Comparison of ENCODE assay signal across 26 cellular contexts in the genomic region with DNA sequence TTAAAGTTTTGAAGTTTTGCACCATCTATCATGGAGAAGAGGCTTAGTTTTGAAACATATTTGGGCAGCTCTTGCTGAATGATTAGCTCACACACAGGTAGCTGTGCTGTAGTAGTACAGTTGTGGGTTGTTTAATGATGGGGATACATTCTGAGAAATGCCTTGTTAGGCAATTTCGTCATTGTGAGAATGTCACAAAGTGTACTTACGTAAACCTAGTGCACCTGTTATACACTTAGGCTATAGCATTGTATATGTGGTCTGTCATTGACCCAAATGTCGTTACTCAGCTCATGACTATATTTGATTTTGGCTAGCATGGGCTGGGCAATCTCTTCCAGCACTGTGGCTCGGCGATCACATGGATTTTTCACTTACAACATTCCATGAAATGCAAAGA.
DNase-seq lines count a peak whose midpoint lies in the region; ATAC-seq, FAIRE-seq and TF ChIP-seq lines count a peak whose summit lies in the region.
"Had no signal": no experiment of that assay in that cellular context is flagged by ENCODE, and none has a peak within 500 bp of the region (broad histone marks: within the 10 kb centered on the region; RNA-seq: fewer than 3 reads in every experiment).

No MANE protein-coding gene starts in this region.

- 0 out of 3 replicates have a peak, but pooled peaks cover 7% of the 10 kb centered on the region for H3K4me1 ChIP-seq in A549
- H3K4me1 ChIP-seq in IMR-90 (ENCODE audit: control insufficient read depth, insufficient read depth, low read length) = peaks cover 5% of the 10 kb centered on the region; the same call in 1 of the 2 replicates
- peaks cover 24% of the 10 kb centered on the region for H3K4me1 ChIP-seq in body of pancreas
- peaks cover 14% of the 10 kb centered on the region for H3K4me1 ChIP-seq in keratinocyte (ENCODE audit: control insufficient read depth, extremely low read depth, insufficient read depth, low read length)
- H3K4me1 ChIP-seq in effector memory CD4-positive, alpha-beta T cell (ENCODE audit: control insufficient read depth, insufficient read depth, low read length, poor library complexity, severe bottlenecking) = no peaks in the 10 kb centered on the region
- H3K4me1 ChIP-seq: BE2C; BLaER1 treated with 17β-estradiol and CSF1 and Interleukin-3, amounts not matched to agents 10 nM and 100 nM had no signal

- H4K8ac ChIP-seq in IMR-90 (ENCODE audit: low read depth in 2 of 2, low read length in 2 of 2) = no peak overlapping the region

- dilution Hi-C loops in IMR-90 (cut with HindIII; ENCODE audit: low sequenced_read_pairs, unreplicated experiment) = no loop called here
- dilution Hi-C loops in keratinocyte (cut with MboI; ENCODE audit: extremely low pct_ligation_motif_present, low sequenced_read_pairs) = no loop called here

- no peak overlapping the region for H2AK5ac ChIP-seq in IMR-90 (ENCODE audit: low read depth, low read length)

- BruUV-seq in IMR-90 (replicated peaks; lab: Mats Ljungman, UMichigan) = no TSS peak

- H3K27me3 ChIP-seq in IMR-90 (ENCODE audit: control insufficient read depth, insufficient read depth, low read length) (no peaks in the 10 kb centered on the region), body of pancreas (no peaks in the 10 kb centered on the region), keratinocyte (ENCODE audit: control insufficient read depth, extremely low read depth, insufficient read depth, low read length) (no peaks in the 10 kb centered on the region)
- no peaks in the 10 kb centered on the region for H3K27me3 ChIP-seq in effector memory CD4-positive, alpha-beta T cell (replicated peaks; ENCODE audit: control insufficient read depth, insufficient read depth, low read length, poor library complexity, severe bottlenecking)
- H3K27me3 ChIP-seq: BE2C; BLaER1 treated with 17β-estradiol and CSF1 and Interleukin-3, amounts not matched to agents 10 nM and 100 nM had no signal

- POLR2A ChIA-PET in A549 (lab: Yijun Ruan, JAX) (no interaction called here), IMR-90 (lab: Charles Lee; ENCODE audit: unreplicated experiment) (no interaction called here)

- H3K9me1 ChIP-seq in IMR-90 (ENCODE audit: insufficient read depth, low read length) (peaks cover 17% of the 10 kb centered on the region; the same call in 1 of the 2 replicates), keratinocyte (ENCODE audit: control insufficient read depth, extremely low read depth, insufficient read depth, low read length) (no peaks in the 10 kb centered on the region)

- no peak overlapping the region for H3K27ac Mint-ChIP-seq in natural killer cell treated with Interleukin-12 subunit alpha and Interleukin-12 subunit beta and Interleukin-15 and Interleukin-18, amount 100 ng/mL, for 72 hours
- H3K27ac Mint-ChIP-seq: CD14-positive monocyte; CD4-positive, alpha-beta T cell; CD8-positive, alpha-beta memory T cell had no signal

- CTCF ChIA-PET in A549 (lab: Yijun Ruan, JAX) = interaction anchor here (1.2 kb wide), 1 partner anchor 244 kb away, joined by 3 read pairs; no protein-coding TSS in a partner anchor
- CTCF ChIA-PET in IMR-90 (lab: Yijun Ruan, JAX) = interaction anchor here (0.7 kb wide), 1 partner anchor 187 kb away, joined by 3 read pairs; no protein-coding TSS in a partner anchor

- H3K9ac ChIP-seq in IMR-90 (ENCODE audit: low read depth, low read length) = no peak overlapping the region
- H3K9ac ChIP-seq in keratinocyte (ENCODE audit: control insufficient read depth, extremely low read depth, insufficient read depth, low read length) = no peak overlapping the region
- H3K9ac ChIP-seq: BLaER1 treated with 17β-estradiol and CSF1 and Interleukin-3, amounts not matched to agents 10 nM and 100 nM had no signal

- DNase-seq in A549 (ENCODE audit: low read depth in 1 of 2, low spot score in 1 of 2) = no peak
- no peak for DNase-seq in IMR-90
- DNase-seq in body of pancreas = no peak
- DNase-seq in keratinocyte (ENCODE audit: low read depth, low spot score) = no peak
- DNase-seq in frontal cortex (ENCODE audit: low spot score in 2 of 2) = no peak
- DNase-seq in effector memory CD4-positive, alpha-beta T cell = no peak
- DNase-seq in natural killer cell treated with Interleukin-12 subunit alpha and Interleukin-12 subunit beta and Interleukin-15 and Interleukin-18, amount 100 ng/mL, for 72 hours (ENCODE audit: low spot score) = no peak
- DNase-seq: AML-193; BE2C; CD4-positive, alpha-beta T cell; CD8-positive, alpha-beta memory T cell; DMS 273 treated with DMSO at 0.1 percent for 48 hours; DMS79; EL; GDM1; GOT3; H7; HCEC 1CT had no signal

- H3K36me3 ChIP-seq in IMR-90 (ENCODE audit: control insufficient read depth, insufficient read depth, low read length) = no peaks in the 10 kb centered on the region
- no peaks in the 10 kb centered on the region for H3K36me3 ChIP-seq in body of pancreas (replicated peaks in 1 of 2; ENCODE audit: insufficient read depth in 1 of 2, low read depth in 2 of 2)
- no peaks in the 10 kb centered on the region for H3K36me3 ChIP-seq in keratinocyte (ENCODE audit: control insufficient read depth in 2 of 2, extremely low read depth in 1 of 2, insufficient read depth in 2 of 2, low read length in 2 of 2)
- H3K36me3 ChIP-seq in effector memory CD4-positive, alpha-beta T cell (ENCODE audit: control insufficient read depth, insufficient read depth, low read length) = no peaks in the 10 kb centered on the region
- H3K36me3 ChIP-seq: BE2C; BLaER1 treated with 17β-estradiol and CSF1 and Interleukin-3, amounts not matched to agents 10 nM and 100 nM had no signal

- H3K4ac ChIP-seq in IMR-90 (ENCODE audit: low read depth, low read length) = no peak overlapping the region

- H3K4me3 ChIP-seq in A549 = no peak overlapping the region
- no peak overlapping the region for H3K4me3 ChIP-seq in IMR-90 (ENCODE audit: insufficient read depth, low read depth, low read length)
- no peak overlapping the region for H3K4me3 ChIP-seq in body of pancreas
- no peak overlapping the region for H3K4me3 ChIP-seq in keratinocyte (ENCODE audit: control insufficient read depth in 2 of 3, extremely low read depth in 1 of 3, insufficient read depth in 2 of 3, low read depth in 1 of 3, low read length in 3 of 3)
- no peak overlapping the region for H3K4me3 ChIP-seq in effector memory CD4-positive, alpha-beta T cell (ENCODE audit: insufficient read depth, low read depth, low read length, poor library complexity, severe bottlenecking)
- H3K4me3 ChIP-seq: BLaER1 treated with 17β-estradiol and CSF1 and Interleukin-3, amounts not matched to agents 10 nM and 100 nM had no signal

- WGBS in A549 (ENCODE audit: missing lambda C conversion rate) = 83% methylated on average over 5 of the region's 5 CpGs
- WGBS in IMR-90 (ENCODE audit: extremely low coverage in 2 of 2, insufficient read length in 1 of 2), 2 experiments = no CpG with 5 or more reads among the region's 5 CpGs
- 51 to 66% methylated on average over 5 of the region's 5 CpGs for WGBS in body of pancreas, 2 donors

- FAIRE-seq in A549 (lab: Jason Lieb, UNC) (no peak), keratinocyte (lab: Jason Lieb, UNC) (no peak), frontal cortex (lab: Jason Lieb, UNC) (no peak)
- FAIRE-seq: A204.1, D721Med, GM12891, GM18507 had no signal

- H3K18ac ChIP-seq in IMR-90 (ENCODE audit: low read depth, low read length) = no peak overlapping the region

- H3K4me3 Mint-ChIP-seq in natural killer cell treated with Interleukin-12 subunit alpha and Interleukin-12 subunit beta and Interleukin-15 and Interleukin-18, amount 100 ng/mL, for 72 hours = no peak overlapping the region
- H3K4me3 Mint-ChIP-seq: CD14-positive monocyte; CD4-positive, alpha-beta T cell; CD8-positive, alpha-beta memory T cell had no signal

- H3K36me3 Mint-ChIP-seq in natural killer cell treated with Interleukin-12 subunit alpha and Interleukin-12 subunit beta and Interleukin-15 and Interleukin-18, amount 100 ng/mL, for 72 hours = no peaks in the 10 kb centered on the region
- H3K36me3 Mint-ChIP-seq: CD14-positive monocyte; CD8-positive, alpha-beta memory T cell had no signal

- H4K91ac ChIP-seq in IMR-90 (ENCODE audit: insufficient read depth, low read depth, low read length) = no peak overlapping the region

- H3K23ac ChIP-seq in IMR-90 (ENCODE audit: low read depth, low read length) = no peak overlapping the region

- 0 out of 2 replicates have a peak overlapping the region, but pooled peaks have one; percentile 49 for H3K14ac ChIP-seq in IMR-90 (replicated peaks; ENCODE audit: low read depth, low read length)

- no peak overlapping the region for H4K5ac ChIP-seq in IMR-90 (ENCODE audit: low read depth, low read length)

- no peaks in the 10 kb centered on the region for H3K9me3 ChIP-seq in A549
- no peaks in the 10 kb centered on the region for H3K9me3 ChIP-seq in IMR-90 (ENCODE audit: control insufficient read depth, insufficient read depth, low read length)
- no peaks in the 10 kb centered on the region for H3K9me3 ChIP-seq in body of pancreas
- no peaks in the 10 kb centered on the region for H3K9me3 ChIP-seq in keratinocyte (ENCODE audit: control insufficient read depth, low read depth, low read length)
- no peaks in the 10 kb centered on the region for H3K9me3 ChIP-seq in effector memory CD4-positive, alpha-beta T cell (ENCODE audit: control insufficient read depth, low read length)
- H3K9me3 ChIP-seq: BE2C had no signal

- TF ChIP-seq EP300 in A549 (IDR thresholded peaks at IDR 0.05) = no peak

- peak overlapping the region; percentile 46 for H2BK20ac ChIP-seq in IMR-90 (ENCODE audit: low read depth, low read length)

- H2AFZ ChIP-seq in IMR-90 (replicated peaks; ENCODE audit: low read length, poor library complexity) = no peak overlapping the region
- no peak overlapping the region for H2AFZ ChIP-seq in keratinocyte (ENCODE audit: control insufficient read depth, low read length)

- TF ChIP-seq RAD21 in A549 (conservative IDR thresholded peaks at IDR 0.05 in 1 of 2, IDR thresholded peaks at IDR 0.05 in 1 of 2) (no peak), IMR-90 (IDR thresholded peaks at IDR 0.05; ENCODE audit: low read length) (no peak)

- no peaks in the 10 kb centered on the region for H4K20me1 ChIP-seq in IMR-90 (ENCODE audit: insufficient read depth, low read length)
- H4K20me1 ChIP-seq in keratinocyte (ENCODE audit: control insufficient read depth, extremely low read depth, insufficient read depth, low read length) = no peaks in the 10 kb centered on the region
- H4K20me1 ChIP-seq: BLaER1 treated with 17β-estradiol and CSF1 and Interleukin-3, amounts not matched to agents 10 nM and 100 nM had no signal

- no peak overlapping the region for H2BK5ac ChIP-seq in IMR-90 (ENCODE audit: low read depth, low read length, poor library complexity, severe bottlenecking)

- no peaks in the 10 kb centered on the region for H3K27me3 Mint-ChIP-seq in natural killer cell treated with Interleukin-12 subunit alpha and Interleukin-12 subunit beta and Interleukin-15 and Interleukin-18, amount 100 ng/mL, for 72 hours
- H3K27me3 Mint-ChIP-seq: CD4-positive, alpha-beta T cell; CD8-positive, alpha-beta memory T cell had no signal

- peaks cover 2% of the 10 kb centered on the region for H3K9me3 Mint-ChIP-seq in natural killer cell treated with Interleukin-12 subunit alpha and Interleukin-12 subunit beta and Interleukin-15 and Interleukin-18, amount 100 ng/mL, for 72 hours
- H3K9me3 Mint-ChIP-seq: CD4-positive, alpha-beta T cell had no signal

- H3K4me2 ChIP-seq in A549 (no peak overlapping the region), IMR-90 (ENCODE audit: low read depth, low read length) (no peak overlapping the region), keratinocyte (ENCODE audit: control insufficient read depth, extremely low read depth, insufficient read depth, low read depth, low read length) (peak overlapping the region; percentile 56)
- H3K4me2 ChIP-seq: BLaER1 treated with 17β-estradiol and CSF1 and Interleukin-3, amounts not matched to agents 10 nM and 100 nM had no signal

- H3K4me1 Mint-ChIP-seq in natural killer cell treated with Interleukin-12 subunit alpha and Interleukin-12 subunit beta and Interleukin-15 and Interleukin-18, amount 100 ng/mL, for 72 hours (ENCODE audit: low read depth in 2 of 2) = no peaks in the 10 kb centered on the region
- H3K4me1 Mint-ChIP-seq: CD14-positive monocyte; CD8-positive, alpha-beta memory T cell had no signal

- no peak for TF ChIP-seq POLR2A in A549 (IDR thresholded peaks at IDR 0.05; ENCODE audit: low read length)
- TF ChIP-seq POLR2A in IMR-90 (IDR thresholded peaks at IDR 0.05; ENCODE audit: low read depth, low read length) = no peak
- no peak for TF ChIP-seq POLR2A in body of pancreas (IDR thresholded peaks at IDR 0.05)

- H3K79me1 ChIP-seq in IMR-90 (ENCODE audit: low read depth in 1 of 2, low read length in 2 of 2) = no peaks in the 10 kb centered on the region

- H3K56ac ChIP-seq in IMR-90 (ENCODE audit: extremely low read depth, insufficient read depth, low read length) = no peak overlapping the region

- H3K27ac ChIP-seq in A549 = no peak overlapping the region
- H3K27ac ChIP-seq in IMR-90 (ENCODE audit: insufficient read depth, low read length) = no peak overlapping the region
- H3K27ac ChIP-seq in body of pancreas = peak overlapping the region in 3 of 4 donors; percentile 5 to 61 (median 35)
- H3K27ac ChIP-seq in keratinocyte (ENCODE audit: control insufficient read depth, insufficient read depth, low read length) = peak overlapping the region; percentile 22
- no peak overlapping the region for H3K27ac ChIP-seq in effector memory CD4-positive, alpha-beta T cell (ENCODE audit: insufficient read depth, low read length, poor library complexity, severe bottlenecking)
- H3K27ac ChIP-seq: 22Rv1; BLaER1 treated with 17β-estradiol and CSF1 and Interleukin-3, amounts not matched to agents 10 nM and 100 nM had no signal

- intact Hi-C loops in IMR-90 (cut with micrococcal nuclease) = no loop called here
- intact Hi-C loops in body of pancreas (cut with DNase I) = no loop called here

- in situ Hi-C loops in IMR-90 (cut with MboI; ENCODE audit: low sequenced_read_pairs) = no loop called here

- no peak overlapping the region for H2AK9ac ChIP-seq in IMR-90 (replicated peaks; ENCODE audit: low read depth, low read length, poor library complexity)

- TF ChIP-seq CTCF in A549 (IDR thresholded peaks at IDR 0.05) = no peak
- TF ChIP-seq CTCF in IMR-90 (conservative IDR thresholded peaks at IDR 0.05; ENCODE audit: low read depth, low read length) = no peak
- no peak for TF ChIP-seq CTCF in body of pancreas (IDR thresholded peaks at IDR 0.05)
- TF ChIP-seq CTCF in keratinocyte (optimal IDR thresholded peaks at IDR 0.05 in 1 of 3, IDR thresholded peaks at IDR 0.05 in 1 of 3, conservative IDR thresholded peaks at IDR 0.05 in 1 of 3; ENCODE audit: extremely low read depth in 1 of 3, insufficient read depth in 2 of 3, low read length in 3 of 3) = no peak

- H2BK15ac ChIP-seq in IMR-90 (ENCODE audit: low read depth, low read length) = peak overlapping the region; percentile 3; the same call in 1 of the 3 replicates

- no peak overlapping the region for H2BK120ac ChIP-seq in IMR-90 (ENCODE audit: low read depth, low read length)

- H3K79me2 ChIP-seq in keratinocyte (ENCODE audit: control insufficient read depth, insufficient read depth, low read length) = no peaks in the 10 kb centered on the region

- ATAC-seq in A549 (no peak), IMR-90 (ENCODE audit: low read depth) (no peak), body of pancreas (peak; percentile 50), HG03025 (IDR thresholded peaks at IDR 0.05; ENCODE audit: low FRiP score, unreplicated experiment) (no peak)
- ATAC-seq in natural killer cell treated with Interleukin-12 subunit alpha and Interleukin-12 subunit beta and Interleukin-15 and Interleukin-18, amount 100 ng/mL, for 72 hours = no peak

Comparison
In these comparisons a context has a peak if more than half of its experiments do, and no peak if none do; other contexts are left out.
1. H3K27ac ChIP-seq: peak in body of pancreas (3 of 4) and keratinocyte (single experiment); none in A549 (0 of 2), IMR-90 (single experiment) and effector memory CD4-positive, alpha-beta T cell (single experiment).